8 cellular contexts compared by ENCODE assay signal in the genomic region with DNA sequence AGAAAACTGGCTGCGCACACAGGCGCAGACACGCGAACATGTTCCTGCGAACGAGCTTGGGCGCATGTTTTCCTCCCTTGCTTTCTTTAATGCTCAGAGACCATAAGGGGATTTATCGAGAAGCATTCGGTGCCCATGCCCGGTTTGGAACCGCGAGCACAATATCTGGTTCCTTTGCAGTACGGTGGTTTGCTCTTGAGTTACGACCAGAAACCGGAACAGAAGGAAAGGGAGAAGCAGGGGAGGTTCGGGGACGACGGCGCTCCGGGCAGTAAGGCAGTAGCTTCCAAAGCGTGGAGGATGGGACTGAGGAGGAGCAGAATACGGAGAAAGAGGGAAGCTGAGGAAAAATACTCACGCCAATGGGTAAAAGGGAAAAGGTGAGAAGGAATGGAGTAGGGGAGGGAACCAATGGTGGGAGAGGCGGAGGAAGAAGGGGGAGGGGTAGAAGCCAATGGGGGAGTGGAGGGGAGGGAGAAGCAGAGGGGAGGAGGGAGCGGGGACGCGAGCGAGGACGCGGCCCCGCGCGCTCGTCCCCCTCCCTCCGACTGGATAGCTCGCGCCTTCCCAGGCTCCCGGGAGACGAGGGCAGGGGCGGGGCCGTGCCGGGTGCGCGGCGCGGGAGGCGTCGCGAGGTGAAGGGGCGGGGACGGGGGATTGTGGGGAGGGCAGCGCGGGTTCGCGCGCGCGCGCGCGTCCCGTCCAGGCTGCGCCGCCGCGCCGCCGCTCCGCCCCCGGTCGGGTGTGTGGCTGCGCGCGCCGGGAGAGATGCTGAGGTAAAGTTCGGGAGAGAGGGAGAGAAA. TPM values are rescaled to one million over a fixed set of nuclear protein-coding genes. Genes with fewer than 3 reads are reported as not detected.
DNase-seq lines count a peak whose midpoint lies in the region; ATAC-seq and TF ChIP-seq lines count a peak whose summit lies in the region.

No MANE protein-coding gene starts in this region.

- intact Hi-C loops in testis (cut with DNase I; ENCODE audit: low total_unique reads), result loop anchor here (2.0 kb wide), 1 partner anchor 126 kb away; a partner anchor contains a TSS

- TF ChIP-seq POLR2A in testis (IDR thresholded peaks at IDR 0.05), result no peak

- ATAC-seq in omental fat pad (ENCODE audit: low FRiP score), result peak; percentile 94

- peak overlapping the region; percentile 99 for H3K4me3 Mint-ChIP-seq in activated naive CD8-positive, alpha-beta T cell
- peak overlapping the region; percentile 96 for H3K4me3 Mint-ChIP-seq in glutamatergic neuron (ENCODE audit: unreplicated experiment)

- no peak for TF ChIP-seq CTCF in LNCaP clone FGC (IDR thresholded peaks at IDR 0.05; ENCODE audit: control insufficient read depth, extremely low read depth, insufficient read depth)
- TF ChIP-seq CTCF in glutamatergic neuron (IDR thresholded peaks at IDR 0.05; ENCODE audit: partially characterized antibody, unreplicated experiment), result no peak
- no peak for TF ChIP-seq CTCF in omental fat pad (IDR thresholded peaks at IDR 0.05)
- no peak for TF ChIP-seq CTCF in testis (IDR thresholded peaks at IDR 0.05)

- H3K9me3 Mint-ChIP-seq in activated naive CD8-positive, alpha-beta T cell (ENCODE audit: low read depth), result no peaks in the 10 kb centered on the region
- H3K9me3 Mint-ChIP-seq in glutamatergic neuron (ENCODE audit: unreplicated experiment), result peaks cover 9% of the 10 kb centered on the region

- DNase-seq in Daoy (ENCODE audit: low read depth) (peak; percentile 99), GOT3 (lab: John Stamatoyannopoulos, UW) (peak; percentile 30), LNCaP clone FGC (ENCODE audit: low read depth) (peak; percentile 84), SJCRH30 (peak; percentile 96 to 97), glutamatergic neuron (peak; percentile 97), omental fat pad (ENCODE audit: low spot score) (peak; percentile 74), testis (peak; percentile 96)

- H3K4me3 ChIP-seq in LNCaP clone FGC (ENCODE audit: low read depth, low read length) (peak overlapping the region; percentile 73), SJCRH30 (peak overlapping the region; percentile 98), testis (peak overlapping the region; percentile 96 to 97)

- no peaks in the 10 kb centered on the region for H3K9me3 ChIP-seq in SJCRH30 (replicated peaks)
- H3K9me3 ChIP-seq in testis, result no peaks in the 10 kb centered on the region

- H3K4me1 ChIP-seq in SJCRH30 (peaks cover 8% of the 10 kb centered on the region; the same call in 1 of the 2 replicates), testis (peaks cover 9% of the 10 kb centered on the region)

- H3K27ac ChIP-seq in SJCRH30 (peak overlapping the region; percentile 81), testis (peak overlapping the region; percentile 99)

- peaks cover 2% of the 10 kb centered on the region for H3K36me3 Mint-ChIP-seq in activated naive CD8-positive, alpha-beta T cell
- no peaks in the 10 kb centered on the region for H3K36me3 Mint-ChIP-seq in glutamatergic neuron (ENCODE audit: unreplicated experiment)

- WGBS in testis, 2 donors, result 1 to 2% methylated on average over 46 to 76 of the region's 76 CpGs

- H3K4me1 Mint-ChIP-seq in activated naive CD8-positive, alpha-beta T cell (ENCODE audit: low read depth), result peaks cover 42% of the 10 kb centered on the region
- H3K4me1 Mint-ChIP-seq in glutamatergic neuron (ENCODE audit: low read depth, unreplicated experiment), result peaks cover 9% of the 10 kb centered on the region

- H3K36me3 ChIP-seq in SJCRH30 (no peaks in the 10 kb centered on the region; the same call in 1 of the 2 replicates), testis (ENCODE audit: low read depth, missing control alignments) (no peaks in the 10 kb centered on the region)

- no peaks in the 10 kb centered on the region for H3K27me3 Mint-ChIP-seq in activated naive CD8-positive, alpha-beta T cell
- peaks cover 8% of the 10 kb centered on the region for H3K27me3 Mint-ChIP-seq in glutamatergic neuron (ENCODE audit: unreplicated experiment)

- peak overlapping the region; percentile 98 for H3K27ac Mint-ChIP-seq in activated naive CD8-positive, alpha-beta T cell
- peak overlapping the region; percentile 91 for H3K27ac Mint-ChIP-seq in glutamatergic neuron (ENCODE audit: unreplicated experiment)

- H3K27me3 ChIP-seq in SJCRH30 (no peaks in the 10 kb centered on the region), testis (no peaks in the 10 kb centered on the region)

RNA-seq across cellular contexts. Expression of a gene that starts 0.6 kb away (rescaled TPM):
- 56.0 and 64.9 TPM in 2 replicates for total RNA-seq in Daoy (2014; rRNA removed; shearing (Covaris generic))
- total RNA-seq in SJCRH30 (2014; rRNA removed; shearing (Covaris generic)), result 166 and 178 TPM in 2 replicates
- 73.8 TPM for total RNA-seq in glutamatergic neuron (ENCODE audit: unreplicated experiment)
- total RNA-seq in omental fat pad, result 100 to 1,000 TPM; 116 to 125 (median 121) TPM
- total RNA-seq in testis, result 100 to 1,000 TPM; 115 to 161 TPM
- 41.5 TPM for polyA plus RNA-seq in testis (ENCODE audit: insufficient read depth, low read depth, low replicate concordance)

Comparison
In these comparisons a context has a peak if more than half of its experiments do, and no peak if none do; other contexts are left out.
1. Peak in every context shown above with its lines: DNase-seq, ATAC-seq, H3K4me3 ChIP-seq and H3K27ac ChIP-seq.
2. DNase-seq: peak in every context shown above with its lines; median percentile 99 in Daoy; 97 in glutamatergic neuron; 96 in SJCRH30; 96 in testis; 84 in LNCaP clone FGC; 74 in omental fat pad; 30 in GOT3.